1 cellular context compared by ENCODE assay signal in genomic region chr1:155193275-155193990, GRCh38.
A peak's percentile ranks its signal among the peaks of the same experiment; 100 is the strongest.
TF ChIP-seq lines count a peak whose summit lies in the region.

No MANE protein-coding gene starts in this region.

TF ChIP-seq in HepG2, 621 proteins besides CTCF, POLR2A, EP300 and RAD21 (continued from another document and continues in another):
- TF ChIP-seq LRRFIP1 (CRISPR knock-in tag; conservative IDR thresholded peaks at IDR 0.05) (no peak), ZNF280B (CRISPR knock-in tag; IDR thresholded peaks at IDR 0.05; ENCODE audit: borderline replicate concordance) (no peak), ZNF543 (CRISPR knock-in tag; IDR thresholded peaks at IDR 0.05) (no peak), ZBTB7B (CRISPR knock-in tag; IDR thresholded peaks at IDR 0.05) (peak; percentile 55), CBX5 (CRISPR knock-in tag; IDR thresholded peaks at IDR 0.05; ENCODE audit: borderline replicate concordance) (peak; percentile 56; the same call in 1 of the 2 replicates), RFXANK (CRISPR knock-in tag; IDR thresholded peaks at IDR 0.05) (0 out of 2 replicates have a peak, but pooled peaks have one; percentile 36), BORCS8-MEF2B (CRISPR knock-in tag; IDR thresholded peaks at IDR 0.05) (no peak), ZNF768 (CRISPR knock-in tag; IDR thresholded peaks at IDR 0.05) (peak; percentile 21; the same call in 1 of the 2 replicates), BHLHE40 (IDR thresholded peaks at IDR 0.05; ENCODE audit: low read length) (no peak), BCLAF1 (IDR thresholded peaks at IDR 0.05) (no peak), ZNF484 (CRISPR knock-in tag; IDR thresholded peaks at IDR 0.05; ENCODE audit: borderline replicate concordance, low read depth) (no peak), PBX2 (CRISPR knock-in tag; IDR thresholded peaks at IDR 0.05) (no peak), NFYB (CRISPR knock-in tag; IDR thresholded peaks at IDR 0.05) (no peak), ZNF720 (CRISPR knock-in tag; IDR thresholded peaks at IDR 0.05) (no peak), CEBPG (CRISPR knock-in tag; IDR thresholded peaks at IDR 0.05) (no peak), STAG1 (CRISPR knock-in tag; IDR thresholded peaks at IDR 0.05) (peak; percentile 60), FOXK1 (CRISPR knock-in tag; IDR thresholded peaks at IDR 0.05; ENCODE audit: borderline replicate concordance, low read depth) (no peak), RXRB (CRISPR knock-in tag; IDR thresholded peaks at IDR 0.05; ENCODE audit: borderline replicate concordance) (peak; percentile 51), ZNF382 (CRISPR knock-in tag; IDR thresholded peaks at IDR 0.05; ENCODE audit: borderline replicate concordance) (no peak), KMT2B (CRISPR knock-in tag; IDR thresholded peaks at IDR 0.05) (no peak), CENPBD1 (CRISPR knock-in tag; IDR thresholded peaks at IDR 0.05; ENCODE audit: borderline replicate concordance, low read depth) (no peak), SIX4 (CRISPR knock-in tag; IDR thresholded peaks at IDR 0.05) (no peak), ATF6 (CRISPR knock-in tag; conservative IDR thresholded peaks at IDR 0.05) (no peak), GMEB2 (CRISPR knock-in tag; IDR thresholded peaks at IDR 0.05; ENCODE audit: low read depth) (no peak), XRCC5 (optimal IDR thresholded peaks at IDR 0.05; ENCODE audit: low read length) (peak; percentile 97), ZNF549 (CRISPR knock-in tag; IDR thresholded peaks at IDR 0.05) (no peak), FOXO4 (CRISPR knock-in tag; conservative IDR thresholded peaks at IDR 0.05) (no peak), ELF1 (CRISPR knock-in tag; IDR thresholded peaks at IDR 0.05) (0 out of 2 replicates have a peak, but pooled peaks have one; percentile 28), THAP11 (CRISPR knock-in tag; IDR thresholded peaks at IDR 0.05) (peak; percentile 63), ZBTB7A (CRISPR knock-in tag; IDR thresholded peaks at IDR 0.05) (peak; percentile 63; the same call in 1 of the 2 replicates), HIVEP1 (CRISPR knock-in tag; IDR thresholded peaks at IDR 0.05) (0 out of 2 replicates have a peak, but pooled peaks have one; percentile 29), BCL6 (CRISPR knock-in tag; IDR thresholded peaks at IDR 0.05) (0 out of 2 replicates have a peak, but pooled peaks have one; percentile 40), GPN1 (CRISPR knock-in tag; IDR thresholded peaks at IDR 0.05; ENCODE audit: borderline replicate concordance) (no peak), SOX13 (IDR thresholded peaks at IDR 0.05) (no peak), SOX13 (CRISPR knock-in tag; conservative IDR thresholded peaks at IDR 0.05 in 1 of 2, IDR thresholded peaks at IDR 0.05 in 1 of 2) (no peak), KLF12 (CRISPR knock-in tag; IDR thresholded peaks at IDR 0.05; ENCODE audit: borderline replicate concordance) (no peak), SRSF9 (IDR thresholded peaks at IDR 0.05; ENCODE audit: borderline replicate concordance, insufficient read depth, low read depth, low read length, poor library complexity, severe bottlenecking) (no peak), SP2 (CRISPR knock-in tag; IDR thresholded peaks at IDR 0.05) (no peak), SOX6 (IDR thresholded peaks at IDR 0.05) (no peak), SOX6 (CRISPR knock-in tag; IDR thresholded peaks at IDR 0.05) (0 out of 2 replicates have a peak, but pooled peaks have one; percentile 19), THAP7 (CRISPR knock-in tag; IDR thresholded peaks at IDR 0.05) (no peak), ZC3H4 (CRISPR knock-in tag; IDR thresholded peaks at IDR 0.05; ENCODE audit: borderline replicate concordance) (no peak), ZBTB8A (CRISPR knock-in tag; IDR thresholded peaks at IDR 0.05; ENCODE audit: borderline replicate concordance, low read depth) (no peak), ZFP37 (CRISPR knock-in tag; IDR thresholded peaks at IDR 0.05; ENCODE audit: borderline replicate concordance) (no peak), IKZF5 (CRISPR knock-in tag; IDR thresholded peaks at IDR 0.05) (peak; percentile 41; the same call in 1 of the 2 replicates), IKZF1 (IDR thresholded peaks at IDR 0.05) (no peak), HDAC1 (CRISPR knock-in tag; IDR thresholded peaks at IDR 0.05) (no peak), RXRA (CRISPR knock-in tag; IDR thresholded peaks at IDR 0.05) (0 out of 2 replicates have a peak, but pooled peaks have one; percentile 18), ARID3A (IDR thresholded peaks at IDR 0.05; ENCODE audit: low read depth, low read length) (no peak), FOXA3 (CRISPR knock-in tag; IDR thresholded peaks at IDR 0.05) (peak; percentile 35; the same call in 1 of the 2 replicates), MTF2 (CRISPR knock-in tag; IDR thresholded peaks at IDR 0.05; ENCODE audit: borderline replicate concordance) (0 out of 2 replicates have a peak, but pooled peaks have one; percentile 59), RBM39 (IDR thresholded peaks at IDR 0.05; ENCODE audit: low read depth, low read length, poor library complexity, severe bottlenecking) (no peak), U2AF2 (IDR thresholded peaks at IDR 0.05; ENCODE audit: low read depth, low read length) (no peak)
